ENCODE assay signal across 8 cellular contexts in the genomic region with DNA sequence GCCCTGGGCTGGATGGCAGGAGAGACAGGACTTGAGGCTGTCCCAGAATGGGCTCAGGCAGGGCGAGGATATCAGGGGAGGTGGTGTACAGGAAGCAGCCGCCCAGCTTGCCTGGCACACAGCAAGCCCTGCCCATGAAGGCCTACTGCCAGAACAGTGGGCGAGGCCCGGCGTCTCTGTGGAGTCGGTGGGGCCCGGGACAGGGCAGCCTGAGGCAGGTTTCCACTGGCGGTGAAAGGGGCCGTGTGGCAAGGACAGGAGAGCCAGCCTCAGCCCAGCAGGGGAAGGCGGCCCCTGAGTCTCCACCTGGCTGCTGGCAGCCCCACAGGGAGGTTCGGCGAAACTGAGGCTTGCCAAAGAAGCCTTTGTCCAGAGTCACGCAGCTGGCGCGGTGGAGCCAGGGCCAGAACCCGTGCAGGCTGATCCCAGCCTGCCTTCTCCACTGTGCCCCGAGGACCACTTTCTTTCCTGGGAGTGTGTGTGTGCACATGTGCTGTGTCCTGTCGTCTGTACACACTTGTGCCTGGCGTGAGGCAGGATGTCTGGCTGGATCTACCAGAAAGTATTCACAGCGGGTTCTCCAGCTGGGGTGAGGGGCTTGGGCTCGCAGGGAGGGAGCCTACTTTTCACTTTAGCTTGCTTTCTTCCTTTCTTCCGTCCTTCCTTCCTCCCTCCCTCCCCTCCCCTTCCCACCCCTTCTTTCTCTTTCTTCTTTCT. TPM values are rescaled to one million over a fixed set of nuclear protein-coding genes. Genes with fewer than 3 reads are reported as not detected.
DNase-seq lines count a peak whose midpoint lies in the region; TF ChIP-seq lines count a peak whose summit lies in the region.

No MANE protein-coding gene starts in this region.

- CTCF ChIA-PET in activated naive CD4-positive, alpha-beta T cell treated with anti-CD3 and anti-CD28 coated beads for 36 hours (lab: Charles Lee), result interaction anchor here (0.6 kb wide), 1 partner anchor 138 kb away, joined by 3 read pairs; no protein-coding TSS in a partner anchor

- intact Hi-C loops in activated naive CD4-positive, alpha-beta T cell treated with anti-CD3 and anti-CD28 coated beads for 36 hours (cut with micrococcal nuclease), result loop anchor here (2.0 kb wide), 1 partner anchor 42 kb away; a partner anchor contains a TSS
- intact Hi-C loops in posterior cingulate gyrus (cut with DNase I), result no loop called here
- intact Hi-C loops in uterus (cut with DNase I; ENCODE audit: low total_unique reads), result no loop called here

- no peak for TF ChIP-seq CTCF in uterus (IDR thresholded peaks at IDR 0.05)

- DNase-seq in NCI-H345 (lab: John Stamatoyannopoulos, UW) (peak; percentile 24), NCI-H345 treated with DMSO at 0.1 percent for 48 hours (lab: John Stamatoyannopoulos, UW; ENCODE audit: unreplicated experiment) (no peak), RPMI7951 (ENCODE audit: low read depth) (peak; percentile 71), germinal center (ENCODE audit: low spot score) (peak; percentile 67), posterior cingulate gyrus (peak in 7 of 10 donors; percentile 21 to 92 (median 50)), uterus (peak; percentile 60), NCI-H187 (lab: John Stamatoyannopoulos, UW) (no peak)
- peak; percentile 70 for DNase-seq in activated naive CD4-positive, alpha-beta T cell treated with anti-CD3 and anti-CD28 coated beads for 36 hours

- H3K4me3 ChIP-seq in uterus, result peak overlapping the region; percentile 53 to 75

- peak overlapping the region; percentile 86 for H3K4me3 Mint-ChIP-seq in activated naive CD4-positive, alpha-beta T cell treated with anti-CD3 and anti-CD28 coated beads for 36 hours

- no peaks in the 10 kb centered on the region for H3K27me3 Mint-ChIP-seq in activated naive CD4-positive, alpha-beta T cell treated with anti-CD3 and anti-CD28 coated beads for 36 hours (ENCODE audit: low read depth)

- peak overlapping the region; percentile 65 to 80 for H3K27ac ChIP-seq in uterus

- H3K4me1 Mint-ChIP-seq in activated naive CD4-positive, alpha-beta T cell treated with anti-CD3 and anti-CD28 coated beads for 36 hours (ENCODE audit: low read depth), result peaks cover 27% of the 10 kb centered on the region

- H3K27me3 ChIP-seq in uterus, result no peaks in the 10 kb centered on the region

- no peaks in the 10 kb centered on the region for H3K9me3 ChIP-seq in uterus

- H3K9me3 Mint-ChIP-seq in activated naive CD4-positive, alpha-beta T cell treated with anti-CD3 and anti-CD28 coated beads for 36 hours, result no peaks in the 10 kb centered on the region

- no peak for TF ChIP-seq POLR2A in uterus (IDR thresholded peaks at IDR 0.05)

- H3K36me3 ChIP-seq in uterus, result no peaks in the 10 kb centered on the region

- peaks cover 0 to 8% of the 10 kb centered on the region in 2 donors for H3K4me1 ChIP-seq in uterus

- H3K27ac Mint-ChIP-seq in activated naive CD4-positive, alpha-beta T cell treated with anti-CD3 and anti-CD28 coated beads for 36 hours, result peak overlapping the region; percentile 51

- H3K36me3 Mint-ChIP-seq in activated naive CD4-positive, alpha-beta T cell treated with anti-CD3 and anti-CD28 coated beads for 36 hours (ENCODE audit: low read depth), result peaks cover 1% of the 10 kb centered on the region

RNA-seq across cellular contexts. Expression of a gene that starts 1.2 kb away (rescaled TPM):
- total RNA-seq in RPMI7951 (2014; rRNA removed; shearing (Covaris generic)), result 285 and 426 TPM in 2 replicates
- total RNA-seq in activated naive CD4-positive, alpha-beta T cell treated with anti-CD3 and anti-CD28 coated beads for 36 hours, result 100 to 1,000 TPM; 112 to 121 TPM
- 100 to 1,000 TPM in 2 of 4 donors, 10 to 100 TPM in 2; 73.7 to 267 (median 148) TPM for total RNA-seq in uterus

RNA-seq across cellular contexts. Expression of a gene that starts 9.3 kb away (rescaled TPM):
- total RNA-seq in RPMI7951 (2014; rRNA removed; shearing (Covaris generic)), result 17.5 and 21.6 TPM in 2 replicates
- total RNA-seq in activated naive CD4-positive, alpha-beta T cell treated with anti-CD3 and anti-CD28 coated beads for 36 hours, result 10 to 100 TPM in 1 of 2 experiments, 1 to 10 TPM in 1; 10.0 to 10.5 TPM
- total RNA-seq in uterus, result 100 to 1,000 TPM in 1 of 4 donors, 10 to 100 TPM in 2, 1 to 10 TPM in 1; 7.6 to 102 (median 17.6) TPM

RNA-seq across cellular contexts. Expression of a gene that starts 34.4 kb away (rescaled TPM):
- 17.9 and 21.7 TPM in 2 replicates for total RNA-seq in RPMI7951 (2014; rRNA removed; shearing (Covaris generic))
- 10 to 100 TPM; 63.1 to 64.6 TPM for total RNA-seq in activated naive CD4-positive, alpha-beta T cell treated with anti-CD3 and anti-CD28 coated beads for 36 hours
- total RNA-seq in uterus, result 10 to 100 TPM in 2 of 4 donors, 1 to 10 TPM in 2; 6.7 to 29.7 (median 17.3) TPM

RNA-seq across cellular contexts. Expression of a gene that starts 42.0 kb away (rescaled TPM):
- total RNA-seq in RPMI7951 (2014; rRNA removed; shearing (Covaris generic)), result 0.20 TPM in 1 of 2 replicates, not detected in the other
- total RNA-seq in activated naive CD4-positive, alpha-beta T cell treated with anti-CD3 and anti-CD28 coated beads for 36 hours, result 1 to 10 TPM; 2.0 to 2.5 TPM
- under 1 TPM in 3 of 4 donors, not detected in 1; 0.49 to 0.77 (median 0.76) TPM for total RNA-seq in uterus

Comparison
In these comparisons a context has a peak if more than half of its experiments do, and no peak if none do; other contexts are left out.
1. DNase-seq: peak in NCI-H345 (single experiment), RPMI7951 (single experiment), activated naive CD4-positive, alpha-beta T cell treated with anti-CD3 and anti-CD28 coated beads for 36 hours (single experiment), germinal center (single experiment), posterior cingulate gyrus (7 of 10) and uterus (2 of 2); none in NCI-H345 treated with DMSO at 0.1 percent for 48 hours (single experiment) and NCI-H187 (0 of 2).